In the genomic region with DNA sequence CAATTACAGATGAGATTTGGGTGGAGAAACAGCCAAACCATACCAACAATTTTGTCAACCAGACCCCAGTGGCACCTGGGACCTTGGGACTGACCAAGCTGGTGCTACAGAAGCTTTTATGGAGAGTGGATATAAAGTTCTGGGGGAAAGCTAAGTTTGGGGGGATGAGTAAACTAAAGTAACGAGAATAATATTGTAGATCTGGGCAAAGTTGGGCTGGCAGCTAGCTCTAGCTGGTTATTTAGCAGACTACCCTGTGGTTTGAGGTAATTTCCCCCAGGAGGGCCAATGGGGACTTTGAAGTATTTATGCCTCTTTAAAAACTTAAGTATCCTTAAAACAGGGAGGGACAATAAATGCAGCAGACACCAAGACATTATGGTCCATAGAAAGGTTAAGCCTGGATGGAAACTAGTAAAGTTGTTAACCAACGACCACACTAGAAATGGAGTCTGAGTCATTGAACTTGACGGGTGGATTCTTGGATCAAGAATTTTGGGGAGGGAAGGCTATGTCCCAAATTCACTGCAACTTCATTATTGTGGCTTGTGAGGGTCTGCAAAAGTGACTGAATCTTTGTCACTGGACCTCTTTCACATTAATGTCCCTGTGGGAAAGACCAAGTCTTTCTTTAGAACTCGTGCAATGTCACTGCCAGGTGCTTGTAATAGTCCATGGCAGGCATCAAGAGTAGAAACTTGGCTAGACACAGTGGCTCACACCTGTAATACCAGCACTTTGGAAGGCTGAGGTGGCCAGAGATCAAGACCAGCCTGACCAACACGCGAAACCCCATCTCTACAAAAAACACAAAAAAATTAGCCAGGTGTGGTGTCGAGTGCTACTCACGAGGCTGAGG, we compare ENCODE assay signal across 1 cellular context.
TF ChIP-seq lines count a peak whose summit lies in the region.

No MANE protein-coding gene starts in this region.

TF ChIP-seq in HepG2, 621 proteins besides CTCF, POLR2A, EP300 and RAD21 (continued from another document):
- TF ChIP-seq, protein P1, sequence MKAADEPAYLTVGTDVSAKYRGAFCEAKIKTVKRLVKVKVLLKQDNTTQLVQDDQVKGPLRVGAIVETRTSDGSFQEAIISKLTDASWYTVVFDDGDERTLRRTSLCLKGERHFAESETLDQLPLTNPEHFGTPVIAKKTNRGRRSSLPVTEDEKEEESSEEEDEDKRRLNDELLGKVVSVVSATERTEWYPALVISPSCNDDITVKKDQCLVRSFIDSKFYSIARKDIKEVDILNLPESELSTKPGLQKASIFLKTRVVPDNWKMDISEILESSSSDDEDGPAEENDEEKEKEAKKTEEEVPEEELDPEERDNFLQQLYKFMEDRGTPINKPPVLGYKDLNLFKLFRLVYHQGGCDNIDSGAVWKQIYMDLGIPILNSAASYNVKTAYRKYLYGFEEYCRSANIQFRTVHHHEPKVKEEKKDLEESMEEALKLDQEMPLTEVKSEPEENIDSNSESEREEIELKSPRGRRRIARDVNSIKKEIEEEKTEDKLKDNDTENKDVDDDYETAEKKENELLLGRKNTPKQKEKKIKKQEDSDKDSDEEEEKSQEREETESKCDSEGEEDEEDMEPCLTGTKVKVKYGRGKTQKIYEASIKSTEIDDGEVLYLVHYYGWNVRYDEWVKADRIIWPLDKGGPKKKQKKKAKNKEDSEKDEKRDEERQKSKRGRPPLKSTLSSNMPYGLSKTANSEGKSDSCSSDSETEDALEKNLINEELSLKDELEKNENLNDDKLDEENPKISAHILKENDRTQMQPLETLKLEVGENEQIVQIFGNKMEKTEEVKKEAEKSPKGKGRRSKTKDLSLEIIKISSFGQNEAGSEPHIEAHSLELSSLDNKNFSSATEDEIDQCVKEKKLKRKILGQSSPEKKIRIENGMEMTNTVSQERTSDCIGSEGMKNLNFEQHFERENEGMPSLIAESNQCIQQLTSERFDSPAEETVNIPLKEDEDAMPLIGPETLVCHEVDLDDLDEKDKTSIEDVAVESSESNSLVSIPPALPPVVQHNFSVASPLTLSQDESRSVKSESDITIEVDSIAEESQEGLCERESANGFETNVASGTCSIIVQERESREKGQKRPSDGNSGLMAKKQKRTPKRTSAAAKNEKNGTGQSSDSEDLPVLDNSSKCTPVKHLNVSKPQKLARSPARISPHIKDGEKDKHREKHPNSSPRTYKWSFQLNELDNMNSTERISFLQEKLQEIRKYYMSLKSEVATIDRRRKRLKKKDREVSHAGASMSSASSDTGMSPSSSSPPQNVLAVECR (CRISPR knock-in tag; IDR thresholded peaks at IDR 0.05; ENCODE audit: borderline replicate concordance) = 0 out of 2 replicates have a peak, but pooled peaks have one; percentile 44
- TF ChIP-seq PAX8 (CRISPR knock-in tag; IDR thresholded peaks at IDR 0.05; ENCODE audit: borderline replicate concordance) (no peak), KDM1A (CRISPR knock-in tag; IDR thresholded peaks at IDR 0.05) (no peak), CAMTA2 (CRISPR knock-in tag; IDR thresholded peaks at IDR 0.05; ENCODE audit: borderline replicate concordance) (peak; percentile 37; the same call in 1 of the 2 replicates), HNF4G (IDR thresholded peaks at IDR 0.05; ENCODE audit: borderline replicate concordance, low read depth, low read length) (no peak), HNF4G (CRISPR knock-in tag; IDR thresholded peaks at IDR 0.05; ENCODE audit: borderline replicate concordance, low read depth) (0 out of 2 replicates have a peak, but pooled peaks have one; percentile 23), ZNF660 (CRISPR knock-in tag; IDR thresholded peaks at IDR 0.05; ENCODE audit: borderline replicate concordance, low read depth) (no peak), MBD4 (IDR thresholded peaks at IDR 0.05; ENCODE audit: borderline replicate concordance, low read length) (peak; percentile 91), MTF2 (CRISPR knock-in tag; IDR thresholded peaks at IDR 0.05; ENCODE audit: borderline replicate concordance) (0 out of 2 replicates have a peak, but pooled peaks have one; percentile 74), NCOA5 (CRISPR knock-in tag; IDR thresholded peaks at IDR 0.05) (0 out of 2 replicates have a peak, but pooled peaks have one; percentile 64), ZNF773 (CRISPR knock-in tag; IDR thresholded peaks at IDR 0.05; ENCODE audit: borderline replicate concordance) (no peak), DNMT3B (CRISPR knock-in tag; conservative IDR thresholded peaks at IDR 0.05) (no peak), SCMH1 (CRISPR knock-in tag; IDR thresholded peaks at IDR 0.05; ENCODE audit: borderline replicate concordance) (no peak), RBM22 (optimal IDR thresholded peaks at IDR 0.05; ENCODE audit: low read length) (peak; percentile 33), U2AF1 (optimal IDR thresholded peaks at IDR 0.05; ENCODE audit: low read depth, low read length) (no peak), SMARCC2 (IDR thresholded peaks at IDR 0.05) (no peak), NFATC3 (CRISPR knock-in tag; IDR thresholded peaks at IDR 0.05) (no peak), RORA (CRISPR knock-in tag; IDR thresholded peaks at IDR 0.05) (no peak), SSRP1 (CRISPR knock-in tag; IDR thresholded peaks at IDR 0.05) (peak; percentile 97), ATM (IDR thresholded peaks at IDR 0.05; ENCODE audit: borderline replicate concordance) (no peak), ETV6 (CRISPR knock-in tag; conservative IDR thresholded peaks at IDR 0.05) (no peak), ONECUT2 (CRISPR knock-in tag; IDR thresholded peaks at IDR 0.05) (no peak; the same call in 1 of the 2 replicates), FOXC1 (CRISPR knock-in tag; IDR thresholded peaks at IDR 0.05; ENCODE audit: borderline replicate concordance) (0 out of 2 replicates have a peak, but pooled peaks have one; percentile 29), MEIS2 (CRISPR knock-in tag; IDR thresholded peaks at IDR 0.05) (no peak)
- TF ChIP-seq, protein P2, sequence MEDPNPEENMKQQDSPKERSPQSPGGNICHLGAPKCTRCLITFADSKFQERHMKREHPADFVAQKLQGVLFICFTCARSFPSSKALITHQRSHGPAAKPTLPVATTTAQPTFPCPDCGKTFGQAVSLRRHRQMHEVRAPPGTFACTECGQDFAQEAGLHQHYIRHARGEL (CRISPR knock-in tag; IDR thresholded peaks at IDR 0.05) = peak; percentile 43; the same call in 1 of the 2 replicates
- TF ChIP-seq, protein P3, sequence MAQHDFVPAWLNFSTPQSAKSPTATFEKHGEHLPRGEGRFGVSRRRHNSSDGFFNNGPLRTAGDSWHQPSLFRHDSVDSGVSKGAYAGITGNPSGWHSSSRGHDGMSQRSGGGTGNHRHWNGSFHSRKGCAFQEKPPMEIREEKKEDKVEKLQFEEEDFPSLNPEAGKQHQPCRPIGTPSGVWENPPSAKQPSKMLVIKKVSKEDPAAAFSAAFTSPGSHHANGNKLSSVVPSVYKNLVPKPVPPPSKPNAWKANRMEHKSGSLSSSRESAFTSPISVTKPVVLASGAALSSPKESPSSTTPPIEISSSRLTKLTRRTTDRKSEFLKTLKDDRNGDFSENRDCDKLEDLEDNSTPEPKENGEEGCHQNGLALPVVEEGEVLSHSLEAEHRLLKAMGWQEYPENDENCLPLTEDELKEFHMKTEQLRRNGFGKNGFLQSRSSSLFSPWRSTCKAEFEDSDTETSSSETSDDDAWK (CRISPR knock-in tag; IDR thresholded peaks at IDR 0.05) = no peak
- TF ChIP-seq, protein P4, sequence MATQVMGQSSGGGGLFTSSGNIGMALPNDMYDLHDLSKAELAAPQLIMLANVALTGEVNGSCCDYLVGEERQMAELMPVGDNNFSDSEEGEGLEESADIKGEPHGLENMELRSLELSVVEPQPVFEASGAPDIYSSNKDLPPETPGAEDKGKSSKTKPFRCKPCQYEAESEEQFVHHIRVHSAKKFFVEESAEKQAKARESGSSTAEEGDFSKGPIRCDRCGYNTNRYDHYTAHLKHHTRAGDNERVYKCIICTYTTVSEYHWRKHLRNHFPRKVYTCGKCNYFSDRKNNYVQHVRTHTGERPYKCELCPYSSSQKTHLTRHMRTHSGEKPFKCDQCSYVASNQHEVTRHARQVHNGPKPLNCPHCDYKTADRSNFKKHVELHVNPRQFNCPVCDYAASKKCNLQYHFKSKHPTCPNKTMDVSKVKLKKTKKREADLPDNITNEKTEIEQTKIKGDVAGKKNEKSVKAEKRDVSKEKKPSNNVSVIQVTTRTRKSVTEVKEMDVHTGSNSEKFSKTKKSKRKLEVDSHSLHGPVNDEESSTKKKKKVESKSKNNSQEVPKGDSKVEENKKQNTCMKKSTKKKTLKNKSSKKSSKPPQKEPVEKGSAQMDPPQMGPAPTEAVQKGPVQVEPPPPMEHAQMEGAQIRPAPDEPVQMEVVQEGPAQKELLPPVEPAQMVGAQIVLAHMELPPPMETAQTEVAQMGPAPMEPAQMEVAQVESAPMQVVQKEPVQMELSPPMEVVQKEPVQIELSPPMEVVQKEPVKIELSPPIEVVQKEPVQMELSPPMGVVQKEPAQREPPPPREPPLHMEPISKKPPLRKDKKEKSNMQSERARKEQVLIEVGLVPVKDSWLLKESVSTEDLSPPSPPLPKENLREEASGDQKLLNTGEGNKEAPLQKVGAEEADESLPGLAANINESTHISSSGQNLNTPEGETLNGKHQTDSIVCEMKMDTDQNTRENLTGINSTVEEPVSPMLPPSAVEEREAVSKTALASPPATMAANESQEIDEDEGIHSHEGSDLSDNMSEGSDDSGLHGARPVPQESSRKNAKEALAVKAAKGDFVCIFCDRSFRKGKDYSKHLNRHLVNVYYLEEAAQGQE (IDR thresholded peaks at IDR 0.05; ENCODE audit: borderline replicate concordance in 1 of 2, low read depth in 1 of 2, low read length in 2 of 2) = no peak
- TF ChIP-seq, protein P5, sequence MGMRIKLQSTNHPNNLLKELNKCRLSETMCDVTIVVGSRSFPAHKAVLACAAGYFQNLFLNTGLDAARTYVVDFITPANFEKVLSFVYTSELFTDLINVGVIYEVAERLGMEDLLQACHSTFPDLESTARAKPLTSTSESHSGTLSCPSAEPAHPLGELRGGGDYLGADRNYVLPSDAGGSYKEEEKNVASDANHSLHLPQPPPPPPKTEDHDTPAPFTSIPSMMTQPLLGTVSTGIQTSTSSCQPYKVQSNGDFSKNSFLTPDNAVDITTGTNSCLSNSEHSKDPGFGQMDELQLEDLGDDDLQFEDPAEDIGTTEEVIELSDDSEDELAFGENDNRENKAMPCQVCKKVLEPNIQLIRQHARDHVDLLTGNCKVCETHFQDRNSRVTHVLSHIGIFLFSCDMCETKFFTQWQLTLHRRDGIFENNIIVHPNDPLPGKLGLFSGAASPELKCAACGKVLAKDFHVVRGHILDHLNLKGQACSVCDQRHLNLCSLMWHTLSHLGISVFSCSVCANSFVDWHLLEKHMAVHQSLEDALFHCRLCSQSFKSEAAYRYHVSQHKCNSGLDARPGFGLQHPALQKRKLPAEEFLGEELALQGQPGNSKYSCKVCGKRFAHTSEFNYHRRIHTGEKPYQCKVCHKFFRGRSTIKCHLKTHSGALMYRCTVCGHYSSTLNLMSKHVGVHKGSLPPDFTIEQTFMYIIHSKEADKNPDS (CRISPR knock-in tag; IDR thresholded peaks at IDR 0.05) = peak; percentile 38; the same call in 1 of the 2 replicates
- TF ChIP-seq, protein P6, sequence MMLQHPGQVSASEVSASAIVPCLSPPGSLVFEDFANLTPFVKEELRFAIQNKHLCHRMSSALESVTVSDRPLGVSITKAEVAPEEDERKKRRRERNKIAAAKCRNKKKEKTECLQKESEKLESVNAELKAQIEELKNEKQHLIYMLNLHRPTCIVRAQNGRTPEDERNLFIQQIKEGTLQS (CRISPR knock-in tag; IDR thresholded peaks at IDR 0.05) = 0 out of 2 replicates have a peak, but pooled peaks have one; percentile 10
- TF ChIP-seq, protein P7, sequence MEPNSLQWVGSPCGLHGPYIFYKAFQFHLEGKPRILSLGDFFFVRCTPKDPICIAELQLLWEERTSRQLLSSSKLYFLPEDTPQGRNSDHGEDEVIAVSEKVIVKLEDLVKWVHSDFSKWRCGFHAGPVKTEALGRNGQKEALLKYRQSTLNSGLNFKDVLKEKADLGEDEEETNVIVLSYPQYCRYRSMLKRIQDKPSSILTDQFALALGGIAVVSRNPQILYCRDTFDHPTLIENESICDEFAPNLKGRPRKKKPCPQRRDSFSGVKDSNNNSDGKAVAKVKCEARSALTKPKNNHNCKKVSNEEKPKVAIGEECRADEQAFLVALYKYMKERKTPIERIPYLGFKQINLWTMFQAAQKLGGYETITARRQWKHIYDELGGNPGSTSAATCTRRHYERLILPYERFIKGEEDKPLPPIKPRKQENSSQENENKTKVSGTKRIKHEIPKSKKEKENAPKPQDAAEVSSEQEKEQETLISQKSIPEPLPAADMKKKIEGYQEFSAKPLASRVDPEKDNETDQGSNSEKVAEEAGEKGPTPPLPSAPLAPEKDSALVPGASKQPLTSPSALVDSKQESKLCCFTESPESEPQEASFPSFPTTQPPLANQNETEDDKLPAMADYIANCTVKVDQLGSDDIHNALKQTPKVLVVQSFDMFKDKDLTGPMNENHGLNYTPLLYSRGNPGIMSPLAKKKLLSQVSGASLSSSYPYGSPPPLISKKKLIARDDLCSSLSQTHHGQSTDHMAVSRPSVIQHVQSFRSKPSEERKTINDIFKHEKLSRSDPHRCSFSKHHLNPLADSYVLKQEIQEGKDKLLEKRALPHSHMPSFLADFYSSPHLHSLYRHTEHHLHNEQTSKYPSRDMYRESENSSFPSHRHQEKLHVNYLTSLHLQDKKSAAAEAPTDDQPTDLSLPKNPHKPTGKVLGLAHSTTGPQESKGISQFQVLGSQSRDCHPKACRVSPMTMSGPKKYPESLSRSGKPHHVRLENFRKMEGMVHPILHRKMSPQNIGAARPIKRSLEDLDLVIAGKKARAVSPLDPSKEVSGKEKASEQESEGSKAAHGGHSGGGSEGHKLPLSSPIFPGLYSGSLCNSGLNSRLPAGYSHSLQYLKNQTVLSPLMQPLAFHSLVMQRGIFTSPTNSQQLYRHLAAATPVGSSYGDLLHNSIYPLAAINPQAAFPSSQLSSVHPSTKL (CRISPR knock-in tag; IDR thresholded peaks at IDR 0.05) = no peak
